27 cellular contexts compared by ENCODE assay signal in genomic region chr2:235914756-235915155, GRCh38.
"Had no signal": no experiment of that assay in that cellular context is flagged by ENCODE, and none has a peak within 500 bp of the region (broad histone marks: within the 10 kb centered on the region; RNA-seq: fewer than 3 reads in every experiment).

No MANE protein-coding gene starts in this region.

- H3K4me1 Mint-ChIP-seq: IgD-negative memory B cell had no signal

- H3K4me3 ChIP-seq: K562 had no signal

- ATAC-seq: K562, Panc1, PC-3 had no signal

- H3K27ac ChIP-seq: HL-60, KMS-11, RWPE1 had no signal

- H3K9me3 ChIP-seq: SK-N-SH had no signal

- H3K27me3 Mint-ChIP-seq: IgD-negative memory B cell had no signal

- H3K36me3 Mint-ChIP-seq: IgD-negative memory B cell had no signal

- DNase-seq: Kasumi-1, MM.1S, NCI-H1092, NCI-H1105 treated with DMSO at 0.1 percent for 48 hours, NCI-H1417 treated with DMSO at 0.1 percent for 48 hours, NCI-H146, NCI-H187, NCI-H2029, NCI-H2081 treated with DMSO at 0.1 percent for 48 hours, NCI-H2171, NCI-H226, NCI-H446, NCI-H510A, NCI-H524 treated with DMSO at 0.1 percent for 48 hours, NCI-H69, NCI-H774, PC-3, SHP77, SK-N-SH, SW 1271 had no signal

- H3K4me3 Mint-ChIP-seq: IgD-negative memory B cell had no signal

- FAIRE-seq: HTR-8/SVneo, K562 had no signal

- H3K27ac Mint-ChIP-seq: IgD-negative memory B cell had no signal
